20 cellular contexts compared by ENCODE assay signal in the genomic region with DNA sequence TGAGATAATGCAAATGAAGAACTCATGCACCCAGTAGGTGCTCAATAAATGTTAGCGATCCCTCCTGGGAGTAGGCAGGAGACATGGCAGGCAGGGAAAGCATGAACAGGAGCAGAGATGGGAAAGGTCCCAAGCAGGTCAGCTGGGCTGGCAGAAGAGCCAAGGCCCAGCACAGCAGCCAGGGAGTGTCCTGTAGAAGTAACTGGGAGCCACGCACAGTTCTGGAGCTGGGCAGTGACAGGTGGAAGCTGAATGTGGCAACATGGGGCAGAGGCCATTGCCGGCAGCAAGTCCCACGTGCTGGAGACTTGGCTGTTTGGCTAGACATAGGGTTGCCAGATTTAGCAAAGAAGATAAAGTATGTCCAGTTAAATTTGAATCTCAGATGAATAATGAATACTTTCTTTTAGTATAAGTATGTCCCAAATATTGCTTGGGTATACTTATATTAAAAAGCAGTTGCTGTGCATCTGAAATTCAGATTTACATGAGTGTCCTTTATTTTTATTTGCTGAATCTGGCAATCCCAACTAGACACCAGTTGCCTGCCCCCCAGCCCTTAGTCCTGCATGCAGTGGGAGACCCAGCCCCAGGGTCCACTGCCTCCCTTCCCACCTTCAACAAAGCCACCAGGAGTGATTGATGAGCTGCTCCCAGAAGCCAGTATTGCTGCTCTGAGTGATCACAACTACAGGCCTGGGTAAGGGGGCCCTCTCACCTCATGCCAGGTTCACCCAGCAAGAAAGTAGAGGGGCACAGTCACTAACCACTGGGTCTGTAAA. TPM values are rescaled to one million over a fixed set of nuclear protein-coding genes. Genes with fewer than 3 reads are reported as not detected.
DNase-seq lines count a peak whose midpoint lies in the region; TF ChIP-seq lines count a peak whose summit lies in the region.
"Had no signal": no experiment of that assay in that cellular context is flagged by ENCODE, and none has a peak within 500 bp of the region (broad histone marks: within the 10 kb centered on the region; RNA-seq: fewer than 3 reads in every experiment).

No MANE protein-coding gene starts in this region.

- DNase-seq in cardiac septum (ENCODE audit: low spot score) = peak; percentile 70
- no peak for DNase-seq in left ventricle myocardium inferior
- DNase-seq in chondrocyte (ENCODE audit: low spot score) = peak; percentile 48
- DNase-seq in osteoblast (ENCODE audit: insufficient read length, low spot score, missing footprints) = peak; percentile 39
- no peak for DNase-seq in activated CD8-positive, alpha-beta memory T cell treated with anti-CD3 and anti-CD28 coated beads, Interleukin-2, amount 50 U/mL, for 48 hours
- DNase-seq in hippocampal formation (lab: John Stamatoyannopoulos, UW) = no peak
- no peak for DNase-seq in HCEC 1CT
- no peak for DNase-seq in NCI-H82 treated with DMSO at 0.1 percent for 48 hours (lab: John Stamatoyannopoulos, UW; ENCODE audit: unreplicated experiment)
- DNase-seq: CD4-positive, alpha-beta T cell; Karpas-422; NCI-H1092; NCI-H1436; NCI-H187; NCI-H2081 treated with DMSO at 0.1 percent for 48 hours; NCI-H524; NCI-H748 treated with DMSO at 0.1 percent for 48 hours; PC-3; SHP77 had no signal

- H3K9me3 ChIP-seq in left ventricle myocardium inferior (replicated peaks) (no peaks in the 10 kb centered on the region), osteoblast (ENCODE audit: low read depth, low read length) (no peaks in the 10 kb centered on the region)
- H3K9me3 ChIP-seq: BLaER1 had no signal

- TF ChIP-seq CTCF in left ventricle myocardium inferior (IDR thresholded peaks at IDR 0.05; ENCODE audit: borderline replicate concordance) (no peak), chondrocyte (IDR thresholded peaks at IDR 0.05) (no peak), osteoblast (IDR thresholded peaks at IDR 0.05; ENCODE audit: extremely low read depth, low read depth, low read length) (no peak)

- H3K36me3 ChIP-seq in left ventricle myocardium inferior (no peaks in the 10 kb centered on the region), osteoblast (ENCODE audit: insufficient read depth, low read length) (no peaks in the 10 kb centered on the region)
- H3K36me3 ChIP-seq: BLaER1 had no signal

- no peak overlapping the region for H3K4me3 ChIP-seq in left ventricle myocardium inferior
- no peak overlapping the region for H3K4me3 ChIP-seq in osteoblast (ENCODE audit: insufficient read depth, low read length)
- H3K4me3 ChIP-seq: BLaER1 had no signal

- no peaks in the 10 kb centered on the region for H3K36me3 Mint-ChIP-seq in chondrocyte (ENCODE audit: low read depth)

- peaks cover 2% of the 10 kb centered on the region for H3K79me2 ChIP-seq in osteoblast (ENCODE audit: insufficient read depth, low read length)

- H3K27me3 Mint-ChIP-seq in chondrocyte (ENCODE audit: low read depth) = no peaks in the 10 kb centered on the region

- H3K27ac Mint-ChIP-seq in chondrocyte (ENCODE audit: unreplicated experiment) = no peak overlapping the region
- H3K27ac Mint-ChIP-seq: CD4-positive, alpha-beta T cell had no signal

- no peak overlapping the region for H3K4me2 ChIP-seq in osteoblast (ENCODE audit: insufficient read depth, low read length)
- H3K4me2 ChIP-seq: BLaER1 had no signal

- no peak overlapping the region for H3K27ac ChIP-seq in left ventricle myocardium inferior (replicated peaks)
- no peak overlapping the region for H3K27ac ChIP-seq in osteoblast (ENCODE audit: low read depth, low read length)
- H3K27ac ChIP-seq: BLaER1, HL-60 had no signal

- H3K27me3 ChIP-seq in left ventricle myocardium inferior (ENCODE audit: low read depth) (no peaks in the 10 kb centered on the region), osteoblast (ENCODE audit: insufficient read depth, low read length) (no peaks in the 10 kb centered on the region)
- H3K27me3 ChIP-seq: BLaER1 had no signal

- no peak overlapping the region for H3K4me3 Mint-ChIP-seq in chondrocyte (ENCODE audit: unreplicated experiment)
- H3K4me3 Mint-ChIP-seq: CD4-positive, alpha-beta T cell had no signal

- H3K9me3 Mint-ChIP-seq in chondrocyte (ENCODE audit: low read depth) = no peaks in the 10 kb centered on the region
- H3K9me3 Mint-ChIP-seq: CD4-positive, alpha-beta T cell had no signal

- H3K4me1 ChIP-seq in left ventricle myocardium inferior (peaks cover 42% of the 10 kb centered on the region), osteoblast (ENCODE audit: insufficient read depth, low read length) (peaks cover 10% of the 10 kb centered on the region)

- peaks cover 11% of the 10 kb centered on the region for H3K4me1 Mint-ChIP-seq in chondrocyte (ENCODE audit: low read depth)

- no peak overlapping the region for H2AFZ ChIP-seq in osteoblast (ENCODE audit: low read length)

- intact Hi-C loops in cardiac septum (cut with DNase I) = loop anchor here (5.0 kb wide), 2 partner anchors 90 to 105 kb away; no protein-coding TSS in a partner anchor
- intact Hi-C loops in left ventricle myocardium inferior (cut with micrococcal nuclease) = loop anchor here (5.0 kb wide), 1 partner anchor 165 kb away; no protein-coding TSS in a partner anchor

- no peaks in the 10 kb centered on the region for H4K20me1 ChIP-seq in osteoblast (ENCODE audit: insufficient read depth, low read length)
- H4K20me1 ChIP-seq: BLaER1 had no signal

RNA-seq across cellular contexts. Expression of a gene that starts 3.7 kb away (rescaled TPM):
- 26.9 TPM for total RNA-seq in cardiac septum
- 19.9 TPM for total RNA-seq in left ventricle myocardium inferior
- 3.3 to 5.1 TPM (median 3.5 TPM) in 3 replicates for total RNA-seq in chondrocyte
- total RNA-seq in osteoblast = 9.0 and 10.3 TPM in 2 replicates

RNA-seq across cellular contexts. Expression of a gene that starts 19.4 kb away (rescaled TPM):
- total RNA-seq in cardiac septum (33.2 TPM), left ventricle myocardium inferior (34.6 TPM), chondrocyte (52.6 to 55.5 TPM (median 52.9 TPM) in 3 replicates), osteoblast (35.4 and 36.6 TPM in 2 replicates)

RNA-seq across cellular contexts. Expression of a gene that starts 29.7 kb away (rescaled TPM):
- total RNA-seq in cardiac septum (0.51 TPM), left ventricle myocardium inferior (4.2 TPM), chondrocyte (0.46 to 1.2 TPM (median 0.47 TPM) in 3 replicates), osteoblast (not detected in 2 replicates)
- total RNA-seq: PC-3 had no signal

Comparison
In these comparisons a context has a peak if more than half of its experiments do, and no peak if none do; other contexts are left out.
1. DNase-seq: peak in cardiac septum (single experiment), chondrocyte (single experiment) and osteoblast (single experiment); none in left ventricle myocardium inferior (single experiment), activated CD8-positive, alpha-beta memory T cell treated with anti-CD3 and anti-CD28 coated beads, Interleukin-2, amount 50 U/mL, for 48 hours (single experiment), hippocampal formation (0 of 2), HCEC 1CT (single experiment) and NCI-H82 treated with DMSO at 0.1 percent for 48 hours (single experiment).